Comparison of ENCODE assay signal across 16 cellular contexts in genomic region chr11:12284321-12285050, GRCh38.
A peak's percentile ranks its signal among the peaks of the same experiment; 100 is the strongest.
DNase-seq lines count a peak whose midpoint lies in the region; ATAC-seq and TF ChIP-seq lines count a peak whose summit lies in the region.
"Had no signal": no experiment of that assay in that cellular context is flagged by ENCODE, and none has a peak within 500 bp of the region (broad histone marks: within the 10 kb centered on the region; RNA-seq: fewer than 3 reads in every experiment).

No MANE protein-coding gene starts in this region.

- no peak for TF ChIP-seq CTCF in osteoblast (IDR thresholded peaks at IDR 0.05; ENCODE audit: extremely low read depth, low read depth, low read length)

- no peaks in the 10 kb centered on the region for H3K36me3 ChIP-seq in osteoblast (ENCODE audit: insufficient read depth, low read length)
- H3K36me3 ChIP-seq: left lung had no signal

- peak overlapping the region; percentile 98 for H3K27ac ChIP-seq in osteoblast (ENCODE audit: low read depth, low read length)
- H3K27ac ChIP-seq: left lung had no signal

- no peak overlapping the region for H2AFZ ChIP-seq in osteoblast (ENCODE audit: low read length)

- H3K36me3 Mint-ChIP-seq in immature natural killer cell, result no peaks in the 10 kb centered on the region

- H3K27ac Mint-ChIP-seq in immature natural killer cell, result no peak overlapping the region
- H3K27ac Mint-ChIP-seq: CD4-positive, alpha-beta T cell had no signal

- DNase-seq in AG20443 (ENCODE audit: low spot score) (peak; percentile 46), M059J (ENCODE audit: low read depth) (peak; percentile 85), dermis blood vessel endothelial cell (peak; percentile 28), osteoblast (ENCODE audit: insufficient read length, low spot score, missing footprints) (peak; percentile 25), anterior cingulate cortex (lab: John Stamatoyannopoulos, UW) (no peak), CD1c-positive myeloid dendritic cell (ENCODE audit: extremely low spot score) (no peak), immature natural killer cell (no peak)
- DNase-seq: CD4-positive, alpha-beta T cell; left lung; NCI-H1436; NCI-H524 treated with DMSO at 0.1 percent for 48 hours; stimulated activated CD4-positive, alpha-beta T cell treated with anti-CD3 and anti-CD28 coated beads, Interleukin-12 subunit alpha, Interleukin-12 subunit beta, amount 100 ng/mL, for 4 hours had no signal

- peak overlapping the region; percentile 21 for H3K4me3 ChIP-seq in osteoblast (ENCODE audit: insufficient read depth, low read length)
- H3K4me3 ChIP-seq: left lung had no signal

- peak overlapping the region; percentile 82 for H3K4me2 ChIP-seq in osteoblast (ENCODE audit: insufficient read depth, low read length)

- peaks cover 88% of the 10 kb centered on the region for H3K4me1 ChIP-seq in osteoblast (ENCODE audit: insufficient read depth, low read length)

- H3K9me3 ChIP-seq in osteoblast (ENCODE audit: low read depth, low read length), result no peaks in the 10 kb centered on the region
- H3K9me3 ChIP-seq: left lung had no signal

- H3K4me1 Mint-ChIP-seq in immature natural killer cell, result no peaks in the 10 kb centered on the region

- H3K79me2 ChIP-seq in osteoblast (ENCODE audit: insufficient read depth, low read length), result peaks cover 10% of the 10 kb centered on the region

- no peak for ATAC-seq in HG03469 (IDR thresholded peaks at IDR 0.05; ENCODE audit: unreplicated experiment)
- ATAC-seq: HCT116, HepG2, left lung, Right ventricle myocardium inferior had no signal

- no peak overlapping the region for H3K4me3 Mint-ChIP-seq in immature natural killer cell
- H3K4me3 Mint-ChIP-seq: CD4-positive, alpha-beta T cell had no signal

- peaks cover 0 to 2% (median 0%) of the 10 kb centered on the region in 3 donors for H3K27me3 Mint-ChIP-seq in immature natural killer cell (ENCODE audit: low read depth in 3 of 3)
- H3K27me3 Mint-ChIP-seq: CD4-positive, alpha-beta T cell had no signal

- no peaks in the 10 kb centered on the region for H3K27me3 ChIP-seq in osteoblast (ENCODE audit: insufficient read depth, low read length)
- H3K27me3 ChIP-seq: left lung had no signal

- no peaks in the 10 kb centered on the region for H3K9me3 Mint-ChIP-seq in immature natural killer cell
- H3K9me3 Mint-ChIP-seq: CD4-positive, alpha-beta T cell had no signal

- no peaks in the 10 kb centered on the region for H4K20me1 ChIP-seq in osteoblast (ENCODE audit: insufficient read depth, low read length)

Comparison
In these comparisons a context has a peak if more than half of its experiments do, and no peak if none do; other contexts are left out.
1. DNase-seq: peak in AG20443 (single experiment), M059J (single experiment), dermis blood vessel endothelial cell (single experiment) and osteoblast (single experiment); none in anterior cingulate cortex (0 of 58), CD1c-positive myeloid dendritic cell (single experiment) and immature natural killer cell (0 of 3).